ENCODE assay signal across 1 cellular context in genomic region chr5:111513175-111513520, GRCh38.
TF ChIP-seq lines count a peak whose summit lies in the region.

No MANE protein-coding gene starts in this region.

TF ChIP-seq in H1, 55 proteins besides CTCF, POLR2A, EP300 and RAD21 (continued from another document):
- no peak for TF ChIP-seq RBBP5 (IDR thresholded peaks at IDR 0.05; ENCODE audit: borderline replicate concordance, low read depth, low read length)
- no peak for TF ChIP-seq POU5F1 (IDR thresholded peaks at IDR 0.05; ENCODE audit: low read depth, low read length)
- TF ChIP-seq TBP (IDR thresholded peaks at IDR 0.05; ENCODE audit: low read depth, low read length) = no peak
- no peak for TF ChIP-seq ATF2 (IDR thresholded peaks at IDR 0.05; ENCODE audit: low read length)
- TF ChIP-seq, protein P1, sequence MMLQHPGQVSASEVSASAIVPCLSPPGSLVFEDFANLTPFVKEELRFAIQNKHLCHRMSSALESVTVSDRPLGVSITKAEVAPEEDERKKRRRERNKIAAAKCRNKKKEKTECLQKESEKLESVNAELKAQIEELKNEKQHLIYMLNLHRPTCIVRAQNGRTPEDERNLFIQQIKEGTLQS (IDR thresholded peaks at IDR 0.05; ENCODE audit: insufficient read depth, low read depth, low read length) = no peak
- TF ChIP-seq BCL11A (IDR thresholded peaks at IDR 0.05; ENCODE audit: low read depth in 2 of 2, low read length in 2 of 2) = no peak
